33 cellular contexts compared by ENCODE assay signal in genomic region chr11:61684870-61685610, GRCh38. TPM values are rescaled to one million over a fixed set of nuclear protein-coding genes. Genes with fewer than 3 reads are reported as not detected.
DNase-seq lines count a peak whose midpoint lies in the region; ATAC-seq, FAIRE-seq and TF ChIP-seq lines count a peak whose summit lies in the region.
"Had no signal": no experiment of that assay in that cellular context is flagged by ENCODE, and none has a peak within 500 bp of the region (broad histone marks: within the 10 kb centered on the region; RNA-seq: fewer than 3 reads in every experiment).

No MANE protein-coding gene starts in this region.

- no peaks in the 10 kb centered on the region for H3K79me2 ChIP-seq in H1 (ENCODE audit: control insufficient read depth in 1 of 2, insufficient read depth in 2 of 2, low read length in 2 of 2)

- TF ChIP-seq EP300 in H1 (IDR thresholded peaks at IDR 0.05; ENCODE audit: borderline replicate concordance in 1 of 2, low read depth in 2 of 2, low read length in 2 of 2), result no peak

- H3K9me3 Mint-ChIP-seq in activated CD8-positive, alpha-beta T cell treated with anti-CD3 and anti-CD28 coated beads for 36 hours, result no peaks in the 10 kb centered on the region
- H3K9me3 Mint-ChIP-seq in activated CD8-positive, alpha-beta T cell treated with anti-CD3 and anti-CD28 coated beads, Interleukin-2, amount 10 ng/mL, durations not matched to agents 7 days and 5 days (ENCODE audit: insufficient read depth), result no peaks in the 10 kb centered on the region
- H3K9me3 Mint-ChIP-seq in nephron, result no peaks in the 10 kb centered on the region
- H3K9me3 Mint-ChIP-seq: activated naive CD4-positive, alpha-beta T cell treated with anti-CD3 and anti-CD28 coated beads, Interleukin-2, amount 50 U/mL, for 24 hours; activated T-helper 2 cell treated with anti-CD3 and anti-CD28 coated beads, Interferon-gamma antibody, Interleukin-2, Interleukin-4, amounts not matched to agents 10 μg/mL and 5 μg/mL and 100 μg/mL, durations not matched to agents 14 hours and 24 hours and 36 hours; CD8-positive, alpha-beta T cell; H9; natural killer cell treated with Interleukin-12 subunit alpha and Interleukin-12 subunit beta and Interleukin-15 and Interleukin-18, amount 100 ng/mL, for 72 hours had no signal

- H3K36me3 ChIP-seq in H1 (ENCODE audit: control insufficient read depth in 2 of 4, insufficient read depth in 4 of 4, low read length in 3 of 4), result no peaks in the 10 kb centered on the region
- H3K36me3 ChIP-seq: esophagus squamous epithelium, ovary, thoracic aorta had no signal

- H2BK5ac ChIP-seq in H1 (ENCODE audit: low read depth, low read length), result no peak overlapping the region

- H2AFZ ChIP-seq in H1 (ENCODE audit: low read length), result no peak overlapping the region

- H3K27me3 ChIP-seq in H1 (replicated peaks in 1 of 4; ENCODE audit: control insufficient read depth in 3 of 4, extremely low read depth in 1 of 4, insufficient read depth in 3 of 4, low read length in 3 of 4), result peaks cover 0 to 19% (median 12%) of the 10 kb centered on the region in 4 experiments; a peak in 5 of 7 replicates
- H3K27me3 ChIP-seq: ovary had no signal

- no peak overlapping the region for H3K56ac ChIP-seq in H1 (replicated peaks; ENCODE audit: insufficient read length, low read depth, low read length)

- H4K91ac ChIP-seq in H1 (replicated peaks; ENCODE audit: insufficient read length, low read length), result no peak overlapping the region

- H2BK12ac ChIP-seq in H1 (ENCODE audit: low read depth, low read length), result no peak overlapping the region

- peak; percentile 18 for DNase-seq in activated CD8-positive, alpha-beta T cell treated with anti-CD3 and anti-CD28 coated beads for 36 hours
- DNase-seq in activated CD8-positive, alpha-beta T cell treated with anti-CD3 and anti-CD28 coated beads, Interleukin-2, amount 10 ng/mL, durations not matched to agents 7 days and 5 days, result no peak
- peak; percentile 3 for DNase-seq in RCC 7860 (ENCODE audit: low spot score)
- no peak for DNase-seq in H1 (ENCODE audit: low read depth in 1 of 2, low spot score in 2 of 2)
- no peak for DNase-seq in KBM-7
- DNase-seq in T1000 (lab: John Stamatoyannopoulos, UW), result no peak
- DNase-seq: activated CD4-positive, CD25-positive, alpha-beta regulatory T cell treated with anti-CD3 and anti-CD28 coated beads, Interleukin-2, amount 50 U/mL, for 72 hours; activated CD8-positive, alpha-beta memory T cell treated with anti-CD3 and anti-CD28 coated beads, Interleukin-2, amount 50 U/mL, for 4 hours; aorta; DMS 273 treated with DMSO at 0.1 percent for 48 hours; esophagus squamous epithelium; foreskin melanocyte; NCI-H1417 treated with DMSO at 0.1 percent for 48 hours; NCI-H2029 treated with DMSO at 0.1 percent for 48 hours; NCI-H526; ovary; PC-3 had no signal

- FAIRE-seq in RCC 7860 (lab: Jason Lieb, UNC) (no peak), H1 (lab: Jason Lieb, UNC) (no peak)
- FAIRE-seq: GM12891, urothelium cell line had no signal

- H3K27me3 Mint-ChIP-seq in activated CD8-positive, alpha-beta T cell treated with anti-CD3 and anti-CD28 coated beads for 36 hours, result peaks cover 30% of the 10 kb centered on the region
- H3K27me3 Mint-ChIP-seq in activated CD8-positive, alpha-beta T cell treated with anti-CD3 and anti-CD28 coated beads, Interleukin-2, amount 10 ng/mL, durations not matched to agents 7 days and 5 days (ENCODE audit: low read depth), result peaks cover 24% of the 10 kb centered on the region
- H3K27me3 Mint-ChIP-seq in nephron (ENCODE audit: low read depth), result peaks cover 3% of the 10 kb centered on the region

- H3K14ac ChIP-seq in H1 (ENCODE audit: insufficient read length), result no peak overlapping the region

- H3K9me3 ChIP-seq in H1 (ENCODE audit: insufficient read depth in 2 of 2, low read depth in 1 of 2, low read length in 1 of 2), result no peaks in the 10 kb centered on the region
- H3K9me3 ChIP-seq: esophagus squamous epithelium, ovary, thoracic aorta had no signal

- H3K27ac Mint-ChIP-seq in activated CD8-positive, alpha-beta T cell treated with anti-CD3 and anti-CD28 coated beads for 36 hours, result no peak overlapping the region
- no peak overlapping the region for H3K27ac Mint-ChIP-seq in activated CD8-positive, alpha-beta T cell treated with anti-CD3 and anti-CD28 coated beads, Interleukin-2, amount 10 ng/mL, durations not matched to agents 7 days and 5 days
- H3K27ac Mint-ChIP-seq in nephron, result peak overlapping the region in 2 of 3 experiments; percentile 4 to 15
- H3K27ac Mint-ChIP-seq: activated naive CD4-positive, alpha-beta T cell treated with anti-CD3 and anti-CD28 coated beads, Interleukin-2, amount 50 U/mL, for 24 hours; activated T-helper 2 cell treated with anti-CD3 and anti-CD28 coated beads, Interferon-gamma antibody, Interleukin-2, Interleukin-4, amounts not matched to agents 10 μg/mL and 5 μg/mL and 100 μg/mL, durations not matched to agents 14 hours and 24 hours and 36 hours; CD8-positive, alpha-beta T cell; natural killer cell treated with Interleukin-12 subunit alpha and Interleukin-12 subunit beta and Interleukin-15 and Interleukin-18, amount 100 ng/mL, for 72 hours; T-helper 17 cell had no signal

- H3K9ac ChIP-seq in H1 (replicated peaks in 1 of 4; ENCODE audit: extremely low read depth in 1 of 4, low read depth in 3 of 4, low read length in 3 of 4), result no peak overlapping the region

- peaks cover 3% of the 10 kb centered on the region for H3K4me1 Mint-ChIP-seq in activated CD8-positive, alpha-beta T cell treated with anti-CD3 and anti-CD28 coated beads for 36 hours (ENCODE audit: low read depth)
- H3K4me1 Mint-ChIP-seq in activated CD8-positive, alpha-beta T cell treated with anti-CD3 and anti-CD28 coated beads, Interleukin-2, amount 10 ng/mL, durations not matched to agents 7 days and 5 days (ENCODE audit: low read depth), result peaks cover 4% of the 10 kb centered on the region
- H3K4me1 Mint-ChIP-seq in nephron, result peaks cover 20% of the 10 kb centered on the region

- H2BK120ac ChIP-seq in H1 (replicated peaks; ENCODE audit: low read depth, low read length), result no peak overlapping the region

- no peak overlapping the region for H3K4ac ChIP-seq in H1 (replicated peaks; ENCODE audit: insufficient read length, low read depth, low read length)

- no peak overlapping the region for H4K8ac ChIP-seq in H1 (ENCODE audit: extremely low read depth, insufficient read depth, low read length)

- 0 out of 2 replicates have a peak overlapping the region, but pooled peaks have one; percentile 46 for H2BK15ac ChIP-seq in H1 (ENCODE audit: low read length)

- TF ChIP-seq RAD21 in H1 (IDR thresholded peaks at IDR 0.05 in 1 of 2, conservative IDR thresholded peaks at IDR 0.05 in 1 of 2; ENCODE audit: low read depth in 2 of 2, low read length in 2 of 2), result no peak

- ATAC-seq in activated CD8-positive, alpha-beta T cell treated with anti-CD3 and anti-CD28 coated beads for 36 hours, result peak; percentile 22
- no peak for ATAC-seq in activated CD8-positive, alpha-beta T cell treated with anti-CD3 and anti-CD28 coated beads, Interleukin-2, amount 10 ng/mL, durations not matched to agents 7 days and 5 days
- ATAC-seq in HG02852 (IDR thresholded peaks at IDR 0.05; ENCODE audit: unreplicated experiment), result no peak
- ATAC-seq: natural killer cell treated with Interleukin-12 subunit alpha and Interleukin-12 subunit beta and Interleukin-15 and Interleukin-18, amount 100 ng/mL, for 72 hours; PC-3; SK-N-SH treated with all-trans-retinoic acid at 6 μM for 48 hours had no signal

- H2BK20ac ChIP-seq in H1 (ENCODE audit: low read length), result no peak overlapping the region

- intact Hi-C loops in activated CD8-positive, alpha-beta T cell treated with anti-CD3 and anti-CD28 coated beads for 36 hours (cut with micrococcal nuclease), result no loop called here

- H3K4me2 ChIP-seq in H1 (ENCODE audit: insufficient read depth in 1 of 2, low read depth in 2 of 2, low read length in 2 of 2), result no peak overlapping the region

- no peaks in the 10 kb centered on the region for H3K79me1 ChIP-seq in H1 (ENCODE audit: low read depth, low read length)

- CTCF ChIA-PET in activated CD8-positive, alpha-beta T cell treated with anti-CD3 and anti-CD28 coated beads for 36 hours (lab: Charles Lee), result interaction anchor here (1.1 to 5.7 kb wide), 3 partner anchors 13 to 49 kb away, joined by 3 to 67 read pairs (median 3); no protein-coding TSS in a partner anchor
- CTCF ChIA-PET in activated CD8-positive, alpha-beta T cell treated with anti-CD3 and anti-CD28 coated beads, Interleukin-2, amount 10 ng/mL, durations not matched to agents 7 days and 5 days (lab: Charles Lee), result interaction anchor here (0.8 to 6.3 kb wide), 2 partner anchors 47 to 48 kb away, joined by 3 to 44 read pairs; no protein-coding TSS in a partner anchor
- CTCF ChIA-PET in H1 (lab: Charles Lee; ENCODE audit: partially characterized antibody), result interaction anchor here (0.8 to 1.4 kb wide), 5 partner anchors 9 to 48 kb away, joined by 3 to 5 read pairs (median 4); no protein-coding TSS in a partner anchor

- H3K18ac ChIP-seq in H1 (ENCODE audit: extremely low read depth, low read length), result peak overlapping the region; percentile 48

- H3K4me3 Mint-ChIP-seq in activated CD8-positive, alpha-beta T cell treated with anti-CD3 and anti-CD28 coated beads for 36 hours, result no peak overlapping the region
- H3K4me3 Mint-ChIP-seq in activated CD8-positive, alpha-beta T cell treated with anti-CD3 and anti-CD28 coated beads, Interleukin-2, amount 10 ng/mL, durations not matched to agents 7 days and 5 days, result no peak overlapping the region
- H3K4me3 Mint-ChIP-seq in nephron, result peak overlapping the region in 2 of 3 experiments; percentile 11 to 12
- H3K4me3 Mint-ChIP-seq: activated naive CD4-positive, alpha-beta T cell treated with anti-CD3 and anti-CD28 coated beads, Interleukin-2, amount 50 U/mL, for 24 hours; CD8-positive, alpha-beta T cell; H9; natural killer cell treated with Interleukin-12 subunit alpha and Interleukin-12 subunit beta and Interleukin-15 and Interleukin-18, amount 100 ng/mL, for 72 hours; T-helper 17 cell had no signal

- WGBS in H1 (ENCODE audit: extremely low coverage in 1 of 2, insufficient coverage in 1 of 2, insufficient read length in 1 of 2, insufficient replicate concordance in 2 of 2, low coverage in 1 of 2, low lambda C conversion rate in 2 of 2, missing lambda C conversion rate in 1 of 2), 2 experiments, result 84% methylated on average over 14 of the region's 14 CpGs; no CpG with 5 or more reads in 1 of the 2 experiments

- in situ Hi-C loops in KBM-7 (cut with MboI; ENCODE audit: low pct_unique_long_range_greater_than_20kb, low sequenced_read_pairs), result no loop called here

- H3K23ac ChIP-seq in H1 (ENCODE audit: insufficient read length), result no peak overlapping the region

- H3K4me1 ChIP-seq in H1 (replicated peaks in 1 of 4; ENCODE audit: control insufficient read depth in 3 of 4, insufficient read depth in 4 of 4, low read length in 3 of 4), result peaks cover 0 to 10% (median 3%) of the 10 kb centered on the region in 4 experiments; a peak in 5 of 7 replicates

- H4K20me1 ChIP-seq in H1 (replicated peaks in 1 of 2; ENCODE audit: control insufficient read depth in 1 of 2, insufficient read depth in 2 of 2, low read length in 2 of 2), result no peaks in the 10 kb centered on the region

- TF ChIP-seq POLR2A in H1 (IDR thresholded peaks at IDR 0.05; ENCODE audit: control extremely low read depth in 1 of 2, low read depth in 2 of 2, low read length in 2 of 2), result no peak

- H2AK5ac ChIP-seq in H1 (ENCODE audit: low read depth, low read length), result no peak overlapping the region

- no peak overlapping the region for H4K5ac ChIP-seq in H1 (ENCODE audit: insufficient read length, low read depth, low read length)

- H3K4me3 ChIP-seq in H1 (ENCODE audit: extremely low read depth in 1 of 4, insufficient read depth in 2 of 4, low read depth in 3 of 4, low read length in 4 of 4), result no peak overlapping the region
- H3K4me3 ChIP-seq: coronary artery, esophagus squamous epithelium, lung, ovary, thoracic aorta had no signal

- POLR2A ChIA-PET in activated CD8-positive, alpha-beta T cell treated with anti-CD3 and anti-CD28 coated beads for 36 hours (lab: Charles Lee), result no interaction called here
- POLR2A ChIA-PET in activated CD8-positive, alpha-beta T cell treated with anti-CD3 and anti-CD28 coated beads, Interleukin-2, amount 10 ng/mL, durations not matched to agents 7 days and 5 days (lab: Charles Lee), result no interaction called here
- POLR2A ChIA-PET in H1 (lab: Charles Lee; ENCODE audit: partially characterized antibody), result no interaction called here

- H3K36me3 Mint-ChIP-seq in activated CD8-positive, alpha-beta T cell treated with anti-CD3 and anti-CD28 coated beads for 36 hours (ENCODE audit: low read depth), result no peaks in the 10 kb centered on the region
- H3K36me3 Mint-ChIP-seq in activated CD8-positive, alpha-beta T cell treated with anti-CD3 and anti-CD28 coated beads, Interleukin-2, amount 10 ng/mL, durations not matched to agents 7 days and 5 days (ENCODE audit: low read depth), result no peaks in the 10 kb centered on the region
- no peaks in the 10 kb centered on the region for H3K36me3 Mint-ChIP-seq in nephron (ENCODE audit: low read depth)
- H3K36me3 Mint-ChIP-seq: activated naive CD4-positive, alpha-beta T cell treated with anti-CD3 and anti-CD28 coated beads, Interleukin-2, amount 50 U/mL, for 24 hours; CD8-positive, alpha-beta T cell; natural killer cell treated with Interleukin-12 subunit alpha and Interleukin-12 subunit beta and Interleukin-15 and Interleukin-18, amount 100 ng/mL, for 72 hours had no signal

- TF ChIP-seq CTCF in activated CD8-positive, alpha-beta T cell treated with anti-CD3 and anti-CD28 coated beads for 36 hours (IDR thresholded peaks at IDR 0.05), result no peak
- TF ChIP-seq CTCF in H1 (IDR thresholded peaks at IDR 0.05; ENCODE audit: control extremely low read depth in 1 of 3, insufficient read depth in 1 of 3, low read depth in 1 of 3, low read length in 3 of 3) (no peak), nephron (IDR thresholded peaks at IDR 0.05; ENCODE audit: unreplicated experiment in 3 of 3) (no peak)

- no peak overlapping the region for H3K27ac ChIP-seq in H1 (ENCODE audit: low read depth, low read length)
- H3K27ac ChIP-seq: 22Rv1, coronary artery, esophagus squamous epithelium, HL-60, ovary, thoracic aorta had no signal

- peaks cover 2% of the 10 kb centered on the region; the same call in 1 of the 2 replicates for H3K23me2 ChIP-seq in H1 (ENCODE audit: low read depth, low read length)

RNA-seq across cellular contexts. Expression of gene DAGLA, which starts 4.8 kb away (rescaled TPM):
- total RNA-seq in activated CD8-positive, alpha-beta T cell treated with anti-CD3 and anti-CD28 coated beads for 36 hours, result under 1 TPM in 1 of 2 experiments, not detected in 1; 0.05 TPM
- total RNA-seq in activated CD8-positive, alpha-beta T cell treated with anti-CD3 and anti-CD28 coated beads, Interleukin-2, amount 10 ng/mL, durations not matched to agents 7 days and 5 days, result under 1 TPM in 1 of 2 experiments, not detected in 1; 0.05 TPM
- 6.4 and 6.6 TPM in 2 replicates for total RNA-seq in H1 (2021; fragmentation: NEBNext Ultra II Directional; extraction: Animal tissue kit (Norgen Biotek cat#: 25700))
- 3.6 and 5.3 TPM in 2 replicates for polyA plus RNA-seq in H1 (2011; rRNA removed)
- 2.8 TPM for polyA plus RNA-seq in H1 (2011; cell fraction: cytosol; rRNA removed)
- 10.3 TPM for polyA plus RNA-seq in H1 (2011; cell fraction: nucleus; rRNA removed)
- 3.3 to 5.4 TPM (median 4.5 TPM) in 4 replicates for polyA plus RNA-seq in H1 (2012, experiment 1 of 2)
- polyA plus RNA-seq in H1 (2012, experiment 2 of 2), result 3.2 TPM
- polyA plus RNA-seq in H1 (2013, experiment 1 of 2), result 4.8 TPM
- polyA plus RNA-seq in H1 (2013, experiment 2 of 2), result 5.2 TPM
- 4.6 and 5.2 TPM in 2 replicates for polyA minus RNA-seq in H1 (2011; rRNA and poly(A)+ RNA removed)
- polyA minus RNA-seq in H1 (2011; cell fraction: cytosol; rRNA and poly(A)+ RNA removed), result 3.5 TPM
- 8.3 TPM for polyA minus RNA-seq in H1 (2011; cell fraction: nucleus; rRNA and poly(A)+ RNA removed)

Comparison
In these comparisons a context has a peak if more than half of its experiments do, and no peak if none do; other contexts are left out.
1. DNase-seq: peak in activated CD8-positive, alpha-beta T cell treated with anti-CD3 and anti-CD28 coated beads for 36 hours (single experiment) and RCC 7860 (single experiment); none in activated CD8-positive, alpha-beta T cell treated with anti-CD3 and anti-CD28 coated beads, Interleukin-2, amount 10 ng/mL, durations not matched to agents 7 days and 5 days (single experiment), H1 (0 of 2), KBM-7 (single experiment) and T1000 (single experiment).
2. H3K27ac Mint-ChIP-seq: peak in nephron (2 of 3); none in activated CD8-positive, alpha-beta T cell treated with anti-CD3 and anti-CD28 coated beads for 36 hours (single experiment) and activated CD8-positive, alpha-beta T cell treated with anti-CD3 and anti-CD28 coated beads, Interleukin-2, amount 10 ng/mL, durations not matched to agents 7 days and 5 days (single experiment).
3. H3K4me3 Mint-ChIP-seq: peak in nephron (2 of 3); none in activated CD8-positive, alpha-beta T cell treated with anti-CD3 and anti-CD28 coated beads for 36 hours (single experiment) and activated CD8-positive, alpha-beta T cell treated with anti-CD3 and anti-CD28 coated beads, Interleukin-2, amount 10 ng/mL, durations not matched to agents 7 days and 5 days (single experiment).